In the genomic region with DNA sequence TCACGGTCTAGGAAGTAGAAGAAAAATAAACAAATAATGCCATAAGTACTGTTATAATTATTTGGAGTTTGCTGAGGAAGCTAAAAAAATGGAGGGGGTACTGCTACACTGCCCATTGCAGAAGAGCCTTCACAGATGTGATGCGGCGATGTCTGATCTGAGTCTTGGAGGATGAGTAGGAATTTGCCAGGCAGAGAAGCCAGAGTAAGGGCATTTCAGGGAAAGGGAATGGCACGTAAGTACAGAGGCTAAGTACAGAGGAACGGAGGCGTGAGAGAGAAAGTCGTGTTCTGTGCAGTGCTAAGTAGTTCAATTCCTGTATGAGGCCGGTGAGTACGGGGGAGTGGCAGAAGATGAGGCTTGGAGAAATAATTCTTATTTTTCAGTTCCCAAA, we compare ENCODE assay signal across 8 cellular contexts. TPM values are rescaled to one million over a fixed set of nuclear protein-coding genes. Genes with fewer than 3 reads are reported as not detected.
DNase-seq lines count a peak whose midpoint lies in the region; ATAC-seq, FAIRE-seq and TF ChIP-seq lines count a peak whose summit lies in the region.

No MANE protein-coding gene starts in this region.

- no peak for TF ChIP-seq EP300 in stomach (IDR thresholded peaks at IDR 0.05)

- H4K20me1 ChIP-seq in keratinocyte (ENCODE audit: control insufficient read depth, extremely low read depth, insufficient read depth, low read length), result peaks cover 6% of the 10 kb centered on the region

- H3K9ac ChIP-seq in adipocyte (ENCODE audit: low read length) (peak overlapping the region; percentile 73), keratinocyte (ENCODE audit: control insufficient read depth, extremely low read depth, insufficient read depth, low read length) (peak overlapping the region; percentile 14)

- DNase-seq in ELR (ENCODE audit: low read depth), result peak; percentile 37
- DNase-seq in Jurkat, Clone E6-1 (ENCODE audit: low read depth, low spot score), result no peak
- DNase-seq in adipocyte (ENCODE audit: low read depth), result no peak
- DNase-seq in keratinocyte (ENCODE audit: low read depth, low spot score), result no peak
- no peak for DNase-seq in stomach
- no peak for DNase-seq in NCI-H1436 treated with DMSO at 0.1 percent for 48 hours (lab: John Stamatoyannopoulos, UW)
- no peak for DNase-seq in GM19238 (ENCODE audit: insufficient read length, low spot score)

- peaks cover 42% of the 10 kb centered on the region for H3K79me2 ChIP-seq in keratinocyte (ENCODE audit: control insufficient read depth, insufficient read depth, low read length)

- H3K4me1 ChIP-seq in adipocyte (ENCODE audit: control insufficient read depth, insufficient read depth, low read length) (peaks cover 25% of the 10 kb centered on the region), keratinocyte (ENCODE audit: control insufficient read depth, extremely low read depth, insufficient read depth, low read length) (peaks cover 12% of the 10 kb centered on the region), stomach (peaks cover 14 to 44% (median 40%) of the 10 kb centered on the region in 4 donors)

- intact Hi-C loops in stomach (cut with DNase I; ENCODE audit: low total_unique reads), result no loop called here

- no peaks in the 10 kb centered on the region for H3K9me1 ChIP-seq in keratinocyte (ENCODE audit: control insufficient read depth, extremely low read depth, insufficient read depth, low read length)

- no peak for FAIRE-seq in keratinocyte (lab: Jason Lieb, UNC)

- ATAC-seq in HG02642 (IDR thresholded peaks at IDR 0.05; ENCODE audit: poor library complexity, unreplicated experiment), result no peak

- TF ChIP-seq CTCF in keratinocyte (optimal IDR thresholded peaks at IDR 0.05 in 1 of 3, IDR thresholded peaks at IDR 0.05 in 1 of 3, conservative IDR thresholded peaks at IDR 0.05 in 1 of 3; ENCODE audit: extremely low read depth in 1 of 3, insufficient read depth in 2 of 3, low read length in 3 of 3), result no peak
- TF ChIP-seq CTCF in stomach (IDR thresholded peaks at IDR 0.05), result no peak

- H3K27me3 ChIP-seq in adipocyte (replicated peaks; ENCODE audit: control insufficient read depth, insufficient read depth, low read length) (no peaks in the 10 kb centered on the region), keratinocyte (ENCODE audit: control insufficient read depth, extremely low read depth, insufficient read depth, low read length) (no peaks in the 10 kb centered on the region), stomach (no peaks in the 10 kb centered on the region)

- peak overlapping the region; percentile 65 for H3K4me3 ChIP-seq in Jurkat, Clone E6-1 (ENCODE audit: low read length)
- H3K4me3 ChIP-seq in adipocyte (ENCODE audit: low read length) (peak overlapping the region; percentile 96), keratinocyte (ENCODE audit: control insufficient read depth in 2 of 3, extremely low read depth in 1 of 3, insufficient read depth in 2 of 3, low read depth in 1 of 3, low read length in 3 of 3) (peak overlapping the region; percentile 52 to 63 (median 57)), stomach (peak overlapping the region; percentile 92 to 100 (median 100))

- dilution Hi-C loops in keratinocyte (cut with MboI; ENCODE audit: extremely low pct_ligation_motif_present, low sequenced_read_pairs), result no loop called here

- H3K4me2 ChIP-seq in keratinocyte (ENCODE audit: control insufficient read depth, extremely low read depth, insufficient read depth, low read depth, low read length), result peak overlapping the region; percentile 76

- H3K36me3 ChIP-seq in adipocyte (ENCODE audit: control insufficient read depth, insufficient read depth, low read length, severe bottlenecking) (no peaks in the 10 kb centered on the region), keratinocyte (ENCODE audit: control insufficient read depth in 2 of 2, extremely low read depth in 1 of 2, insufficient read depth in 2 of 2, low read length in 2 of 2) (peaks cover 0 to 4% of the 10 kb centered on the region in 2 experiments), stomach (no peaks in the 10 kb centered on the region)

- H3K27ac ChIP-seq in keratinocyte (ENCODE audit: control insufficient read depth, insufficient read depth, low read length) (no peak overlapping the region), stomach (peak overlapping the region; percentile 18 to 97 (median 96))

- H3K9me3 ChIP-seq in adipocyte (ENCODE audit: control insufficient read depth, low read length) (no peaks in the 10 kb centered on the region), keratinocyte (ENCODE audit: control insufficient read depth, low read depth, low read length) (no peaks in the 10 kb centered on the region), stomach (no peaks in the 10 kb centered on the region)

- WGBS in stomach, 5 donors, result 3 to 9% (median 5%) methylated on average over 9 of the region's 9 CpGs

- no peak for TF ChIP-seq POLR2A in stomach (IDR thresholded peaks at IDR 0.05)

- H2AFZ ChIP-seq in keratinocyte (ENCODE audit: control insufficient read depth, low read length), result peak overlapping the region; percentile 78

RNA-seq across cellular contexts. Expression of a gene that starts 0.7 kb away (rescaled TPM):
- 134 TPM for polyA plus RNA-seq in Jurkat, Clone E6-1 (2012; ENCODE audit: insufficient read depth, insufficient read length)
- 56.3 to 64.8 TPM (median 62.0 TPM) in 3 replicates for polyA plus RNA-seq in keratinocyte
- 114 TPM for polyA plus RNA-seq in keratinocyte (2011; ENCODE audit: low read depth)
- 56.4 and 84.2 TPM in 2 replicates for polyA plus RNA-seq in keratinocyte (2011; cell fraction: cytosol; rRNA removed)
- polyA plus RNA-seq in keratinocyte (2011; cell fraction: nucleus; rRNA removed), result 73.0 and 81.0 TPM in 2 replicates
- 43.3 and 53.3 TPM in 2 replicates for polyA plus RNA-seq in keratinocyte (2012; ENCODE audit: low replicate concordance)
- 23.2 to 59.2 TPM (median 28.0 TPM) in 3 replicates for polyA minus RNA-seq in keratinocyte
- polyA minus RNA-seq in keratinocyte (2011; cell fraction: cytosol; rRNA and poly(A)+ RNA removed), result 29.4 TPM
- polyA minus RNA-seq in keratinocyte (2011; cell fraction: nucleus; rRNA and poly(A)+ RNA removed), result 17.6 and 25.2 TPM in 2 replicates
- total RNA-seq in stomach, result 100 to 1,000 TPM in 4 of 5 donors, 10 to 100 TPM in 1; 73.3 to 488 (median 135) TPM
- polyA plus RNA-seq in stomach, result 10 to 100 TPM; 32.5 to 48.9 (median 43.3) TPM

RNA-seq across cellular contexts. Expression of a gene that starts 50.2 kb away (rescaled TPM):
- polyA plus RNA-seq in Jurkat, Clone E6-1 (2012; ENCODE audit: insufficient read depth, insufficient read length), result 52.7 TPM
- polyA plus RNA-seq in keratinocyte (11.7 to 25.1 TPM (median 13.6 TPM) in 3 replicates), stomach (10 to 100 TPM; 16.6 to 28.5 (median 20.5) TPM)
- polyA plus RNA-seq in keratinocyte (2011; ENCODE audit: low read depth), result 8.9 TPM
- polyA plus RNA-seq in keratinocyte (2011; cell fraction: cytosol; rRNA removed), result 12.1 and 15.4 TPM in 2 replicates
- polyA plus RNA-seq in keratinocyte (2011; cell fraction: nucleus; rRNA removed), result 74.8 and 113 TPM in 2 replicates
- polyA plus RNA-seq in keratinocyte (2012; ENCODE audit: low replicate concordance), result 14.8 and 28.1 TPM in 2 replicates
- 24.3 to 121 TPM (median 25.3 TPM) in 3 replicates for polyA minus RNA-seq in keratinocyte
- 33.4 TPM for polyA minus RNA-seq in keratinocyte (2011; cell fraction: cytosol; rRNA and poly(A)+ RNA removed)
- polyA minus RNA-seq in keratinocyte (2011; cell fraction: nucleus; rRNA and poly(A)+ RNA removed), result 35.4 and 36.6 TPM in 2 replicates
- total RNA-seq in stomach, result 100 to 1,000 TPM in 3 of 5 donors, 10 to 100 TPM in 2; 31.9 to 466 (median 128) TPM
